ENCODE assay signal across 25 cellular contexts in the genomic region with DNA sequence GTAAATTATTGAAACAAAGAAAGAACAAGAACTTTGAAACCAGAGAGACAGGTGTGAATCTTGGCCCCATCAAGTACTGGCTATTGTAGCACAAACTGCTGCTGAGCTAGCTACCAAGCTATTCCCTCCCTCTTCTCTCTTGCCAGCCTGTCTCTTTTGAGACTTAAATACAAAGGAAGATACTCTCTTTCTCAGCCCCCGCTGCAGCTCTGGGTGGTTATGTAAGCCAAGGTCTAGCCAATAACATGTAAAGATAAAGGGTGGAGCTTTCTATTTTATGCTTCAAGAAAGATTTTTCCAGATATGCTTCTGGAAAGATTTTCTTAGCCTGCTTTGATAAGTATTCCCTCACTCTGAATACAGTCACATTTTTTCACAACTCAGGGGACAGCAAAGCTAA.
"Had no signal": no experiment of that assay in that cellular context is flagged by ENCODE, and none has a peak within 500 bp of the region (broad histone marks: within the 10 kb centered on the region; RNA-seq: fewer than 3 reads in every experiment).

No MANE protein-coding gene starts in this region.

- H3K4me1 ChIP-seq: parathyroid adenoma, suprapubic skin, vagina had no signal

- H3K27me3 ChIP-seq: brain microvascular endothelial cell, gastrocnemius medialis, heart right ventricle, neutrophil, suprapubic skin, vagina had no signal

- H3K9me3 Mint-ChIP-seq: activated naive CD8-positive, alpha-beta T cell treated with anti-CD3 and anti-CD28 coated beads, Interleukin-2, amount 10 ng/mL, durations not matched to agents 7 days and 5 days; activated T-helper 1 cell treated with anti-CD3 and anti-CD28 coated beads, Interleukin-12 subunit alpha, Interleukin-12 subunit beta, Interleukin-2, Interleukin-4 antibody, amounts not matched to agents 30 ng/mL and 10 ng/mL and 1 ng/mL, durations not matched to agents 14 hours and 24 hours and 36 hours; central memory CD8-positive, alpha-beta T cell; memory B cell; naive thymus-derived CD4-positive, alpha-beta T cell; stimulated activated naive CD8-positive, alpha-beta T cell treated with anti-CD3 and anti-CD28 coated beads, Interleukin-15, Interleukin-2, amounts not matched to agents 100 ng/mL and 50 ng/mL, for 24 hours had no signal

- H3K27ac Mint-ChIP-seq: activated naive CD8-positive, alpha-beta T cell treated with anti-CD3 and anti-CD28 coated beads, Interleukin-2, amount 10 ng/mL, durations not matched to agents 7 days and 5 days; activated T-helper 1 cell treated with anti-CD3 and anti-CD28 coated beads, Interleukin-12 subunit alpha, Interleukin-12 subunit beta, Interleukin-2, Interleukin-4 antibody, amounts not matched to agents 30 ng/mL and 10 ng/mL and 1 ng/mL, durations not matched to agents 14 hours and 24 hours and 36 hours; memory B cell; stimulated activated naive CD8-positive, alpha-beta T cell treated with anti-CD3 and anti-CD28 coated beads, Interleukin-15, Interleukin-2, amounts not matched to agents 100 ng/mL and 50 ng/mL, for 24 hours had no signal

- DNase-seq: activated CD4-positive, alpha-beta T cell treated with anti-CD3 and anti-CD28 coated beads, Interleukin-2, amount 50 U/mL, for 48 hours; activated naive CD4-positive, alpha-beta T cell; activated naive CD8-positive, alpha-beta T cell treated with anti-CD3 and anti-CD28 coated beads, Interleukin-2, amount 10 ng/mL, durations not matched to agents 7 days and 5 days; activated T-cell treated with anti-CD3 and anti-CD28 coated beads for 4 hours; brain microvascular endothelial cell; gastrocnemius medialis; heart right ventricle; kidney glomerular epithelial cell; left ventricle myocardium superior; mucosa of descending colon; naive thymus-derived CD4-positive, alpha-beta T cell; retina; stimulated activated CD4-positive, alpha-beta T cell treated with anti-CD3 and anti-CD28 coated beads, Interleukin-12 subunit alpha, Interleukin-12 subunit beta, amount 100 ng/mL, for 4 hours; stimulated activated CD4-positive, alpha-beta T cell treated with anti-CD3 and anti-CD28 coated beads, Interleukin-2, amount 100 ng/mL, for 24 hours; T-helper 2 cell; trophoblast cell had no signal

- H3K4me3 Mint-ChIP-seq: activated naive CD8-positive, alpha-beta T cell treated with anti-CD3 and anti-CD28 coated beads, Interleukin-2, amount 10 ng/mL, durations not matched to agents 7 days and 5 days; activated T-helper 1 cell treated with anti-CD3 and anti-CD28 coated beads, Interleukin-12 subunit alpha, Interleukin-12 subunit beta, Interleukin-2, Interleukin-4 antibody, amounts not matched to agents 30 ng/mL and 10 ng/mL and 1 ng/mL, durations not matched to agents 14 hours and 24 hours and 36 hours; central memory CD8-positive, alpha-beta T cell; memory B cell; naive thymus-derived CD4-positive, alpha-beta T cell; stimulated activated naive CD8-positive, alpha-beta T cell treated with anti-CD3 and anti-CD28 coated beads, Interleukin-15, Interleukin-2, amounts not matched to agents 100 ng/mL and 50 ng/mL, for 24 hours had no signal

- H3K27me3 Mint-ChIP-seq: activated naive CD8-positive, alpha-beta T cell treated with anti-CD3 and anti-CD28 coated beads, Interleukin-2, amount 10 ng/mL, durations not matched to agents 7 days and 5 days; central memory CD8-positive, alpha-beta T cell; memory B cell; naive thymus-derived CD4-positive, alpha-beta T cell; stimulated activated naive CD8-positive, alpha-beta T cell treated with anti-CD3 and anti-CD28 coated beads, Interleukin-15, Interleukin-2, amounts not matched to agents 100 ng/mL and 50 ng/mL, for 24 hours had no signal

- H3K27ac ChIP-seq: brain microvascular endothelial cell, coronary artery, gastrocnemius medialis, heart right ventricle, neutrophil, parathyroid adenoma, suprapubic skin, vagina had no signal

- H3K9me3 ChIP-seq: gastrocnemius medialis, heart right ventricle, mucosa of descending colon, neutrophil, suprapubic skin, vagina had no signal

- ATAC-seq: gastrocnemius medialis; heart right ventricle; left ventricle myocardium superior; mucosa of descending colon; naive thymus-derived CD4-positive, alpha-beta T cell had no signal

- H3K4me3 ChIP-seq: coronary artery, gastrocnemius medialis, heart right ventricle, mucosa of descending colon, suprapubic skin, vagina had no signal
